22 cellular contexts compared by ENCODE assay signal in genomic region chr4:53780736-53781400, GRCh38.
A peak's percentile ranks its signal among the peaks of the same experiment; 100 is the strongest.
DNase-seq lines count a peak whose midpoint lies in the region; ATAC-seq and TF ChIP-seq lines count a peak whose summit lies in the region.
"Had no signal": no experiment of that assay in that cellular context is flagged by ENCODE, and none has a peak within 500 bp of the region (broad histone marks: within the 10 kb centered on the region; RNA-seq: fewer than 3 reads in every experiment).

No MANE protein-coding gene starts in this region.

- H2BK15ac ChIP-seq in IMR-90 (ENCODE audit: low read depth, low read length), result peak overlapping the region; percentile 91; the same call in 2 of the 3 replicates

- peak overlapping the region; percentile 66 for H3K27ac ChIP-seq in IMR-90 (ENCODE audit: insufficient read depth, low read length)
- H3K27ac ChIP-seq: dorsolateral prefrontal cortex, KMS-11, neural progenitor cell had no signal

- H3K9me3 ChIP-seq in IMR-90 (ENCODE audit: control insufficient read depth, insufficient read depth, low read length) (no peaks in the 10 kb centered on the region), skeletal muscle satellite cell (replicated peaks; ENCODE audit: low read length) (no peaks in the 10 kb centered on the region)
- H3K9me3 ChIP-seq: mucosa of descending colon, sigmoid colon, upper lobe of left lung had no signal

- POLR2A ChIA-PET in IMR-90 (lab: Charles Lee; ENCODE audit: unreplicated experiment), result interaction anchor here (0.8 kb wide), 1 partner anchor 128 kb away, joined by 3 read pairs; no protein-coding TSS in a partner anchor

- H2AFZ ChIP-seq in IMR-90 (replicated peaks; ENCODE audit: low read length, poor library complexity), result no peak overlapping the region
- H2AFZ ChIP-seq: neural progenitor cell had no signal

- peak overlapping the region; percentile 68 to 81; a peak in 3 of 4 replicates for H4K8ac ChIP-seq in IMR-90 (ENCODE audit: low read depth in 2 of 2, low read length in 2 of 2)

- H3K79me1 ChIP-seq in IMR-90 (ENCODE audit: low read depth in 1 of 2, low read length in 2 of 2), result no peaks in the 10 kb centered on the region

- intact Hi-C loops in IMR-90 (cut with micrococcal nuclease), result loop anchor here (5.0 to 10.0 kb wide), 4 partner anchors 74 to 764 kb away; no protein-coding TSS in a partner anchor

- peak overlapping the region; percentile 76 for H3K14ac ChIP-seq in IMR-90 (replicated peaks; ENCODE audit: low read depth, low read length)

- CTCF ChIA-PET in IMR-90 (lab: Yijun Ruan, JAX), result interaction anchor here (0.6 to 2.5 kb wide), 3 partner anchors 16 to 74 kb away, joined by 3 to 11 read pairs (median 3); no protein-coding TSS in a partner anchor

- peak overlapping the region; percentile 95 for H2BK120ac ChIP-seq in IMR-90 (ENCODE audit: low read depth, low read length)

- in situ Hi-C loops in IMR-90 (cut with MboI; ENCODE audit: low sequenced_read_pairs), result no loop called here

- no peaks in the 10 kb centered on the region for H3K27me3 ChIP-seq in IMR-90 (ENCODE audit: control insufficient read depth, insufficient read depth, low read length)
- no peaks in the 10 kb centered on the region for H3K27me3 ChIP-seq in skeletal muscle satellite cell (ENCODE audit: control insufficient read depth, insufficient read depth, low read length)
- H3K27me3 ChIP-seq: neural progenitor cell, sigmoid colon, upper lobe of left lung had no signal

- WGBS in IMR-90 (ENCODE audit: extremely low coverage in 2 of 2, insufficient read length in 1 of 2), 2 experiments, result no CpG with 5 or more reads among the region's 4 CpGs

- peak; percentile 59 for DNase-seq in AG20443 (ENCODE audit: low spot score)
- peak; percentile 67 for DNase-seq in IMR-90
- peak; percentile 34 for DNase-seq in fibroblast of the aortic adventitia (ENCODE audit: low read depth)
- DNase-seq in central memory CD4-positive, alpha-beta T cell, result no peak
- no peak for DNase-seq in NCI-H1048 (lab: John Stamatoyannopoulos, UW)
- no peak for DNase-seq in T-helper 1 cell
- no peak for DNase-seq in NCI-H510A treated with DMSO at 0.1 percent for 48 hours (lab: John Stamatoyannopoulos, UW)
- DNase-seq: activated CD8-positive, alpha-beta T cell treated with anti-CD3 and anti-CD28 coated beads for 36 hours; activated effector memory CD4-positive, alpha-beta T cell treated with anti-CD3 and anti-CD28 coated beads, Interleukin-2, amount 50 U/mL, for 16 hours; activated naive CD8-positive, alpha-beta T cell treated with anti-CD3 and anti-CD28 coated beads, Interleukin-2, amount 10 ng/mL, durations not matched to agents 7 days and 5 days; activated T-cell treated with anti-CD3 and anti-CD28 coated beads for 4 hours; CD4-positive, CD25-positive, alpha-beta regulatory T cell; dorsolateral prefrontal cortex; foreskin melanocyte; islet precursor cell; mucosa of descending colon; NCI-H1436 treated with DMSO at 0.1 percent for 48 hours; sigmoid colon; upper lobe of left lung had no signal

- TF ChIP-seq CTCF in IMR-90 (conservative IDR thresholded peaks at IDR 0.05; ENCODE audit: low read depth, low read length) (no peak), fibroblast of the aortic adventitia (IDR thresholded peaks at IDR 0.05; ENCODE audit: insufficient read depth, low read length) (no peak)

- peak; percentile 13; the same call in 1 of the 2 replicates for ATAC-seq in IMR-90 (ENCODE audit: low read depth)
- ATAC-seq: activated CD8-positive, alpha-beta T cell treated with anti-CD3 and anti-CD28 coated beads for 36 hours; mucosa of descending colon had no signal

- no peak for TF ChIP-seq POLR2A in IMR-90 (IDR thresholded peaks at IDR 0.05; ENCODE audit: low read depth, low read length)

- BruUV-seq in IMR-90 (replicated peaks; lab: Mats Ljungman, UMichigan), result no TSS peak

- peak overlapping the region; percentile 98 for H4K5ac ChIP-seq in IMR-90 (ENCODE audit: low read depth, low read length)

- H3K4ac ChIP-seq in IMR-90 (ENCODE audit: low read depth, low read length), result peak overlapping the region; percentile 88

- peak overlapping the region; percentile 77; the same call in 1 of the 2 replicates for H3K23ac ChIP-seq in IMR-90 (ENCODE audit: low read depth, low read length)

- no peak for TF ChIP-seq RAD21 in IMR-90 (IDR thresholded peaks at IDR 0.05; ENCODE audit: low read length)

- H3K4me2 ChIP-seq in IMR-90 (ENCODE audit: low read depth, low read length) (peak overlapping the region; percentile 76), skeletal muscle satellite cell (ENCODE audit: low read length) (peak overlapping the region; percentile 62)
- H3K4me2 ChIP-seq: KMS-11, neural progenitor cell had no signal

- peak overlapping the region; percentile 94 for H2AK5ac ChIP-seq in IMR-90 (ENCODE audit: low read depth, low read length)

- peak overlapping the region; percentile 93 for H2BK20ac ChIP-seq in IMR-90 (ENCODE audit: low read depth, low read length)

- 0 out of 2 replicates have a peak overlapping the region, but pooled peaks have one; percentile 4 for H3K4me3 ChIP-seq in IMR-90 (ENCODE audit: insufficient read depth, low read depth, low read length)
- no peak overlapping the region for H3K4me3 ChIP-seq in fibroblast of the aortic adventitia (ENCODE audit: low read depth, low read length)
- no peak overlapping the region for H3K4me3 ChIP-seq in skeletal muscle satellite cell (ENCODE audit: low read length)
- H3K4me3 ChIP-seq: dorsolateral prefrontal cortex, mucosa of descending colon, neural progenitor cell, sigmoid colon, upper lobe of left lung had no signal

- peaks cover 37% of the 10 kb centered on the region for H3K4me1 ChIP-seq in IMR-90 (ENCODE audit: control insufficient read depth, insufficient read depth, low read length)
- peaks cover 42% of the 10 kb centered on the region for H3K4me1 ChIP-seq in skeletal muscle satellite cell (ENCODE audit: control insufficient read depth, insufficient read depth, low read length)
- H3K4me1 ChIP-seq: neural progenitor cell had no signal

- H3K9ac ChIP-seq in IMR-90 (ENCODE audit: low read depth, low read length), result peak overlapping the region; percentile 41; the same call in 1 of the 2 replicates
- no peak overlapping the region for H3K9ac ChIP-seq in skeletal muscle satellite cell (ENCODE audit: low read depth, low read length)
- H3K9ac ChIP-seq: KMS-11, neural progenitor cell had no signal

- H3K18ac ChIP-seq in IMR-90 (ENCODE audit: low read depth, low read length), result peak overlapping the region; percentile 100

- peak overlapping the region; percentile 85 for H2BK5ac ChIP-seq in IMR-90 (ENCODE audit: low read depth, low read length, poor library complexity, severe bottlenecking)

- H2AK9ac ChIP-seq in IMR-90 (replicated peaks; ENCODE audit: low read depth, low read length, poor library complexity), result no peak overlapping the region

- no peaks in the 10 kb centered on the region for H4K20me1 ChIP-seq in IMR-90 (ENCODE audit: insufficient read depth, low read length)

- no peaks in the 10 kb centered on the region for H3K36me3 ChIP-seq in IMR-90 (ENCODE audit: control insufficient read depth, insufficient read depth, low read length)
- H3K36me3 ChIP-seq in skeletal muscle satellite cell (ENCODE audit: insufficient read depth, low read length), result no peaks in the 10 kb centered on the region
- H3K36me3 ChIP-seq: neural progenitor cell, sigmoid colon, upper lobe of left lung had no signal

- H3K9me1 ChIP-seq in IMR-90 (ENCODE audit: insufficient read depth, low read length), result peaks cover 21% of the 10 kb centered on the region

- peak overlapping the region; percentile 65 for H3K56ac ChIP-seq in IMR-90 (ENCODE audit: extremely low read depth, insufficient read depth, low read length)

- H4K91ac ChIP-seq in IMR-90 (ENCODE audit: insufficient read depth, low read depth, low read length), result peak overlapping the region; percentile 95

- dilution Hi-C loops in IMR-90 (cut with HindIII; ENCODE audit: low sequenced_read_pairs, unreplicated experiment), result no loop called here

TF ChIP-seq in IMR-90, 13 proteins besides CTCF, POLR2A, EP300 and RAD21:
- no peak for TF ChIP-seq SMC3 (IDR thresholded peaks at IDR 0.05; ENCODE audit: low read depth, low read length)
- TF ChIP-seq, protein P1, sequence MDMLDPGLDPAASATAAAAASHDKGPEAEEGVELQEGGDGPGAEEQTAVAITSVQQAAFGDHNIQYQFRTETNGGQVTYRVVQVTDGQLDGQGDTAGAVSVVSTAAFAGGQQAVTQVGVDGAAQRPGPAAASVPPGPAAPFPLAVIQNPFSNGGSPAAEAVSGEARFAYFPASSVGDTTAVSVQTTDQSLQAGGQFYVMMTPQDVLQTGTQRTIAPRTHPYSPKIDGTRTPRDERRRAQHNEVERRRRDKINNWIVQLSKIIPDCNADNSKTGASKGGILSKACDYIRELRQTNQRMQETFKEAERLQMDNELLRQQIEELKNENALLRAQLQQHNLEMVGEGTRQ (IDR thresholded peaks at IDR 0.05; ENCODE audit: low read depth, low read length), result peak; percentile 63

Comparison
In these comparisons a context has a peak if more than half of its experiments do, and no peak if none do; other contexts are left out.
1. DNase-seq: peak in AG20443 (single experiment), IMR-90 (single experiment) and fibroblast of the aortic adventitia (single experiment); none in central memory CD4-positive, alpha-beta T cell (single experiment), NCI-H1048 (single experiment), T-helper 1 cell (0 of 5) and NCI-H510A treated with DMSO at 0.1 percent for 48 hours (single experiment).